ENCODE assay signal across 8 cellular contexts in the genomic region with DNA sequence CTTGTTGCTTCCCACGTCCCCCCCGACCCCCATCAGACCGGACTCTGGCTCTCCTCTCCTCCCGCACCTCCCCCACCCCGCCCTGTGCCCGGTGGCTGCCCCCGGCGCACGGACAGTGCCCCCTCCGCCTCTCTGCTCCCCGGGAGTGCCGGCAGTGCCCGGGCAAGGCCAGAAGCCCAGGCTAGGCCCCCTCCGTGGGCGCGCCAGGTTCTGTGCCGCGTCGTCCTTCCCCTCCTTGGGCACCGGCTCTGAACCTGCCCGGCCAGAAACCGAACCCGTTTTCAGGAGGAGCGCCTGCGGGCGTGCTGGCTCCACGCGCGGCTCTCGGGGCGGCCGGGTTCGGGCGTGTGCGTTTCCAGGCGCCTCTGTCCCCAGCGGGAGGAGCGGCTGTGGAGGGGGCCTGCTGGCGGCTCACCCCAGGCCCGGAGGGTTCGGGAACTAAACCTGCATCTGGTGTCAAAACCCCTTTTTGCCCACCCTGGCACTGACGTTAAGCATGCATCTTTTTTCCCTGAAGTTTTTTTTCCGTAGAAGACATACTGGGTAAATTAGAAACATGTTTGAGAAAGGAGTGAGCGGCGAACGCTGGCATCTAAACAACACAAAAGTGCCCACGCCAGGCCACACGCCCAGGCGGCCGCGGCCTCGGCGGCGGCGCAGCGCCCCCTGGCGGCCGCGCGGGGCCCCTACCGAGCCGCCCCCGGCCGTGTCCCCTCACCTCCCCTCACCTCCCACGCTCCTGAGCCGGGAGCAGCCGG.
DNase-seq lines count a peak whose midpoint lies in the region; ATAC-seq and TF ChIP-seq lines count a peak whose summit lies in the region.

No MANE protein-coding gene starts in this region.

- peak; percentile 81 for DNase-seq in AG10803 (ENCODE audit: low read depth)
- peak; percentile 73 for DNase-seq in PC-3
- DNase-seq in activated T-helper 1 cell treated with anti-CD3 and anti-CD28 coated beads, Interleukin-2, amount 50 U/mL, for 16 hours (ENCODE audit: low read depth in 1 of 2, low spot score in 1 of 2): peak; percentile 28 to 55
- DNase-seq in fibroblast of lung (ENCODE audit: low read depth in 2 of 2): peak; percentile 46 to 67
- DNase-seq in naive B cell: peak; percentile 70
- peak; percentile 67 to 79 for DNase-seq in stimulated activated effector memory CD8-positive, alpha-beta T cell treated with anti-CD3 and anti-CD28 coated beads, Interleukin-12 subunit alpha, Interleukin-12 subunit beta, amount 100 ng/mL, for 72 hours (ENCODE audit: low spot score in 2 of 2)

- H3K4me3 ChIP-seq in AG10803 (ENCODE audit: low read length): peak overlapping the region; percentile 56
- peak overlapping the region; percentile 68 for H3K4me3 ChIP-seq in PC-3 (ENCODE audit: low read length)
- peak overlapping the region; percentile 46 to 63 (median 49) for H3K4me3 ChIP-seq in fibroblast of lung (replicated peaks in 1 of 4; ENCODE audit: control extremely low read depth in 1 of 4, insufficient read depth in 1 of 4, low read depth in 3 of 4, low read length in 4 of 4)

- H3K27me3 Mint-ChIP-seq in naive B cell: no peaks in the 10 kb centered on the region

- CTCF ChIA-PET in PC-3 (lab: Charles Lee): no interaction called here

- H3K4me1 ChIP-seq in PC-3 (ENCODE audit: insufficient read depth, low read length): peaks cover 35% of the 10 kb centered on the region
- peaks cover 13% of the 10 kb centered on the region for H3K4me1 ChIP-seq in fibroblast of lung (ENCODE audit: control insufficient read depth, extremely low read depth, insufficient read depth, low read length)

- peak; percentile 36 for ATAC-seq in GM18861 (IDR thresholded peaks at IDR 0.05; ENCODE audit: unreplicated experiment)
- ATAC-seq in HG03342 (IDR thresholded peaks at IDR 0.05; ENCODE audit: unreplicated experiment): peak; percentile 55
- ATAC-seq in PC-3: peak; percentile 82
- peak; percentile 61 to 63 for ATAC-seq in naive B cell (ENCODE audit: low read depth in 2 of 2)
- peak; percentile 81 for ATAC-seq in stimulated activated effector memory CD8-positive, alpha-beta T cell treated with anti-CD3 and anti-CD28 coated beads, Interleukin-12 subunit alpha, Interleukin-12 subunit beta, amount 100 ng/mL, for 72 hours

- peak; percentile 12; the same call in 1 of the 2 replicates for TF ChIP-seq CTCF in AG10803 (conservative IDR thresholded peaks at IDR 0.05; ENCODE audit: low read length)
- TF ChIP-seq CTCF in PC-3 (conservative IDR thresholded peaks at IDR 0.05; ENCODE audit: low read depth, low read length): peak; percentile 68
- TF ChIP-seq CTCF in fibroblast of lung (conservative IDR thresholded peaks at IDR 0.05 in 1 of 2, IDR thresholded peaks at IDR 0.05 in 1 of 2; ENCODE audit: low read depth in 1 of 2, low read length in 2 of 2): no peak

- H3K9me2 ChIP-seq in PC-3 (replicated peaks; ENCODE audit: low read length): no peaks in the 10 kb centered on the region

- H3K4me2 ChIP-seq in PC-3 (ENCODE audit: low read length) (peak overlapping the region; percentile 91), fibroblast of lung (ENCODE audit: extremely low read depth, insufficient read depth, low read length) (peak overlapping the region; percentile 85)

- no peaks in the 10 kb centered on the region for H4K20me1 ChIP-seq in PC-3 (ENCODE audit: low read length)
- no peaks in the 10 kb centered on the region for H4K20me1 ChIP-seq in fibroblast of lung (ENCODE audit: control insufficient read depth, extremely low read depth, insufficient read depth, low read length)

- H3K9ac ChIP-seq in PC-3 (ENCODE audit: low read length): peak overlapping the region; percentile 76
- H3K9ac ChIP-seq in fibroblast of lung (ENCODE audit: insufficient read depth, low read length): peak overlapping the region; percentile 65

- peak overlapping the region in 3 of 6 donors; percentile 82 to 95 (median 84) for H3K27ac Mint-ChIP-seq in naive B cell
- H3K27ac Mint-ChIP-seq in stimulated activated effector memory CD8-positive, alpha-beta T cell treated with anti-CD3 and anti-CD28 coated beads, Interleukin-12 subunit alpha, Interleukin-12 subunit beta, amount 100 ng/mL, for 72 hours: no peak overlapping the region

- H3K27ac ChIP-seq in PC-3 (ENCODE audit: low read length) (peak overlapping the region; percentile 81), fibroblast of lung (ENCODE audit: insufficient read depth, low read length) (peak overlapping the region; percentile 68)

- no peaks in the 10 kb centered on the region for H3F3A ChIP-seq in PC-3 (ENCODE audit: low read length, unreplicated experiment)

- no peaks in the 10 kb centered on the region for H3K36me3 Mint-ChIP-seq in naive B cell
- no peaks in the 10 kb centered on the region for H3K36me3 Mint-ChIP-seq in stimulated activated effector memory CD8-positive, alpha-beta T cell treated with anti-CD3 and anti-CD28 coated beads, Interleukin-12 subunit alpha, Interleukin-12 subunit beta, amount 100 ng/mL, for 72 hours

- H3K9me3 ChIP-seq in PC-3 (ENCODE audit: low read length) (no peaks in the 10 kb centered on the region), fibroblast of lung (ENCODE audit: control insufficient read depth, insufficient read depth, low read depth, low read length) (no peaks in the 10 kb centered on the region)

- H3K36me3 ChIP-seq in PC-3 (ENCODE audit: low read depth, low read length) (no peaks in the 10 kb centered on the region), fibroblast of lung (ENCODE audit: control insufficient read depth, insufficient read depth, low read length) (no peaks in the 10 kb centered on the region)

- intact Hi-C loops in PC-3 (cut with micrococcal nuclease): loop anchor here (1.0 to 5.0 kb wide), 6 partner anchors 33 to 278 kb away; no protein-coding TSS in a partner anchor

- H3K79me2 ChIP-seq in PC-3 (ENCODE audit: low read length) (no peaks in the 10 kb centered on the region), fibroblast of lung (ENCODE audit: control insufficient read depth, insufficient read depth, low read length) (no peaks in the 10 kb centered on the region)

- BruUV-seq in PC-3 (replicated peaks; lab: Mats Ljungman, UMichigan): no TSS peak

- peaks cover 0 to 5% (median 4%) of the 10 kb centered on the region in 3 donors for H3K4me1 Mint-ChIP-seq in naive B cell
- peaks cover 6% of the 10 kb centered on the region for H3K4me1 Mint-ChIP-seq in stimulated activated effector memory CD8-positive, alpha-beta T cell treated with anti-CD3 and anti-CD28 coated beads, Interleukin-12 subunit alpha, Interleukin-12 subunit beta, amount 100 ng/mL, for 72 hours

- peak overlapping the region in 1 of 8 donors; percentile 91 for H3K4me3 Mint-ChIP-seq in naive B cell
- H3K4me3 Mint-ChIP-seq in stimulated activated effector memory CD8-positive, alpha-beta T cell treated with anti-CD3 and anti-CD28 coated beads, Interleukin-12 subunit alpha, Interleukin-12 subunit beta, amount 100 ng/mL, for 72 hours: peak overlapping the region; percentile 60

- H3K9me3 Mint-ChIP-seq in naive B cell: no peaks in the 10 kb centered on the region
- no peaks in the 10 kb centered on the region for H3K9me3 Mint-ChIP-seq in stimulated activated effector memory CD8-positive, alpha-beta T cell treated with anti-CD3 and anti-CD28 coated beads, Interleukin-12 subunit alpha, Interleukin-12 subunit beta, amount 100 ng/mL, for 72 hours

- H2AFZ ChIP-seq in PC-3 (ENCODE audit: low read length) (peak overlapping the region; percentile 81), fibroblast of lung (ENCODE audit: low read length) (peak overlapping the region; percentile 51)

- POLR2A ChIA-PET in PC-3 (lab: Charles Lee; ENCODE audit: unreplicated experiment): no interaction called here

- H3K27me3 ChIP-seq in PC-3 (ENCODE audit: low read length) (no peaks in the 10 kb centered on the region), fibroblast of lung (ENCODE audit: control insufficient read depth, insufficient read depth, low read length) (peaks cover 22% of the 10 kb centered on the region)

Comparison
In these comparisons a context has a peak if more than half of its experiments do, and no peak if none do; other contexts are left out.
1. Peak in every context shown above with its lines: DNase-seq, ATAC-seq, H3K4me3 ChIP-seq and H3K27ac ChIP-seq.
2. CTCF ChIP-seq: peak in AG10803 (single experiment) and PC-3 (single experiment); none in fibroblast of lung (0 of 2).